ENCODE assay signal across 9 cellular contexts in genomic region chr4:742742-743311, GRCh38. TPM values are rescaled to one million over a fixed set of nuclear protein-coding genes. Genes with fewer than 3 reads are reported as not detected.
DNase-seq lines count a peak whose midpoint lies in the region; ATAC-seq and TF ChIP-seq lines count a peak whose summit lies in the region.
"Had no signal": no experiment of that assay in that cellular context is flagged by ENCODE, and none has a peak within 500 bp of the region (broad histone marks: within the 10 kb centered on the region; RNA-seq: fewer than 3 reads in every experiment).

No MANE protein-coding gene starts in this region.

- H3K27me3 Mint-ChIP-seq in activated T-helper 2 cell treated with anti-CD3 and anti-CD28 coated beads, Interferon-gamma antibody, Interleukin-2, Interleukin-4, amounts not matched to agents 10 μg/mL and 5 μg/mL and 100 μg/mL, durations not matched to agents 14 hours and 24 hours and 36 hours (ENCODE audit: low read depth): no peaks in the 10 kb centered on the region
- peaks cover 3% of the 10 kb centered on the region for H3K27me3 Mint-ChIP-seq in glutamatergic neuron (ENCODE audit: unreplicated experiment)
- H3K27me3 Mint-ChIP-seq: activated naive CD4-positive, alpha-beta T cell treated with anti-CD3 and anti-CD28 coated beads, Interleukin-2, amount 50 U/mL, for 24 hours had no signal

- TF ChIP-seq CTCF in RWPE1 (conservative IDR thresholded peaks at IDR 0.05; ENCODE audit: low read depth): peak; percentile 95
- peak; percentile 93 for TF ChIP-seq CTCF in glutamatergic neuron (IDR thresholded peaks at IDR 0.05; ENCODE audit: partially characterized antibody, unreplicated experiment)
- peak; percentile 89 for TF ChIP-seq CTCF in retinal pigment epithelial cell (conservative IDR thresholded peaks at IDR 0.05; ENCODE audit: low read depth, low read length)

- H3K27ac ChIP-seq in RWPE1: peak overlapping the region; percentile 55; the same call in 1 of the 2 replicates

- peak; percentile 53 for DNase-seq in ELR (ENCODE audit: low read depth)
- peak; percentile 63 for DNase-seq in RWPE1 (ENCODE audit: low spot score)
- DNase-seq in activated T-helper 2 cell treated with anti-CD3 and anti-CD28 coated beads, Interferon-gamma antibody, Interleukin-2, Interleukin-4, amounts not matched to agents 10 μg/mL and 5 μg/mL and 100 μg/mL, durations not matched to agents 14 hours and 24 hours and 36 hours (ENCODE audit: low spot score): peak; percentile 58
- DNase-seq in glutamatergic neuron: peak; percentile 89
- DNase-seq in retinal pigment epithelial cell (ENCODE audit: low read depth): no peak
- no peak for DNase-seq in inferior parietal cortex (ENCODE audit: extremely low spot score)
- no peak for DNase-seq in SHP77 treated with DMSO at 0.1 percent for 48 hours (lab: John Stamatoyannopoulos, UW)

- no peaks in the 10 kb centered on the region for H3K4me1 Mint-ChIP-seq in activated T-helper 2 cell treated with anti-CD3 and anti-CD28 coated beads, Interferon-gamma antibody, Interleukin-2, Interleukin-4, amounts not matched to agents 10 μg/mL and 5 μg/mL and 100 μg/mL, durations not matched to agents 14 hours and 24 hours and 36 hours (ENCODE audit: low read depth)
- no peaks in the 10 kb centered on the region for H3K4me1 Mint-ChIP-seq in glutamatergic neuron (ENCODE audit: low read depth, unreplicated experiment)
- H3K4me1 Mint-ChIP-seq: activated naive CD4-positive, alpha-beta T cell treated with anti-CD3 and anti-CD28 coated beads, Interleukin-2, amount 50 U/mL, for 24 hours had no signal

- POLR2A ChIA-PET in RWPE1 (lab: Yijun Ruan, JAX; ENCODE audit: low non-redundant PET): no interaction called here

- intact Hi-C loops in activated T-helper 2 cell treated with anti-CD3 and anti-CD28 coated beads, Interferon-gamma antibody, Interleukin-2, Interleukin-4, amounts not matched to agents 10 μg/mL and 5 μg/mL and 100 μg/mL, durations not matched to agents 14 hours and 24 hours and 36 hours (cut with micrococcal nuclease): no loop called here

- no peak overlapping the region for H3K27ac Mint-ChIP-seq in activated T-helper 2 cell treated with anti-CD3 and anti-CD28 coated beads, Interferon-gamma antibody, Interleukin-2, Interleukin-4, amounts not matched to agents 10 μg/mL and 5 μg/mL and 100 μg/mL, durations not matched to agents 14 hours and 24 hours and 36 hours
- H3K27ac Mint-ChIP-seq in glutamatergic neuron (ENCODE audit: unreplicated experiment): no peak overlapping the region
- H3K27ac Mint-ChIP-seq: activated naive CD4-positive, alpha-beta T cell treated with anti-CD3 and anti-CD28 coated beads, Interleukin-2, amount 50 U/mL, for 24 hours had no signal

- CTCF ChIA-PET in RWPE1 (lab: Yijun Ruan, JAX): interaction anchor here (0.5 to 1.4 kb wide), 5 partner anchors 14 to 270 kb away, joined by 3 to 7 read pairs (median 3); no protein-coding TSS in a partner anchor

- no peak overlapping the region for H3K4me3 Mint-ChIP-seq in activated T-helper 2 cell treated with anti-CD3 and anti-CD28 coated beads, Interferon-gamma antibody, Interleukin-2, Interleukin-4, amounts not matched to agents 10 μg/mL and 5 μg/mL and 100 μg/mL, durations not matched to agents 14 hours and 24 hours and 36 hours (ENCODE audit: low read depth)
- H3K4me3 Mint-ChIP-seq in glutamatergic neuron (ENCODE audit: unreplicated experiment): no peak overlapping the region
- H3K4me3 Mint-ChIP-seq: activated naive CD4-positive, alpha-beta T cell treated with anti-CD3 and anti-CD28 coated beads, Interleukin-2, amount 50 U/mL, for 24 hours had no signal

- H3K36me3 Mint-ChIP-seq in activated T-helper 2 cell treated with anti-CD3 and anti-CD28 coated beads, Interferon-gamma antibody, Interleukin-2, Interleukin-4, amounts not matched to agents 10 μg/mL and 5 μg/mL and 100 μg/mL, durations not matched to agents 14 hours and 24 hours and 36 hours (ENCODE audit: low read depth): peaks cover 17% of the 10 kb centered on the region
- H3K36me3 Mint-ChIP-seq in glutamatergic neuron (ENCODE audit: unreplicated experiment): peaks cover 2% of the 10 kb centered on the region

- ATAC-seq in HG02759 (IDR thresholded peaks at IDR 0.05; ENCODE audit: unreplicated experiment): peak; percentile 70

- no peak overlapping the region for H3K4me3 ChIP-seq in retinal pigment epithelial cell (ENCODE audit: low read length)

- H3K9me3 Mint-ChIP-seq in activated T-helper 2 cell treated with anti-CD3 and anti-CD28 coated beads, Interferon-gamma antibody, Interleukin-2, Interleukin-4, amounts not matched to agents 10 μg/mL and 5 μg/mL and 100 μg/mL, durations not matched to agents 14 hours and 24 hours and 36 hours: no peaks in the 10 kb centered on the region
- peaks cover 10% of the 10 kb centered on the region for H3K9me3 Mint-ChIP-seq in glutamatergic neuron (ENCODE audit: unreplicated experiment)
- H3K9me3 Mint-ChIP-seq: activated naive CD4-positive, alpha-beta T cell treated with anti-CD3 and anti-CD28 coated beads, Interleukin-2, amount 50 U/mL, for 24 hours had no signal

RNA-seq across cellular contexts. Expression of gene PCGF3, which starts 37.2 kb away (rescaled TPM):
- total RNA-seq in activated T-helper 2 cell treated with anti-CD3 and anti-CD28 coated beads, Interferon-gamma antibody, Interleukin-2, Interleukin-4, amounts not matched to agents 10 μg/mL and 5 μg/mL and 100 μg/mL, durations not matched to agents 14 hours and 24 hours and 36 hours: 35.0 and 39.2 TPM in 2 replicates
- total RNA-seq in glutamatergic neuron (ENCODE audit: unreplicated experiment): 122 TPM

RNA-seq across cellular contexts. Expression of gene SLC49A3, which starts 53.9 kb away (rescaled TPM):
- total RNA-seq in activated T-helper 2 cell treated with anti-CD3 and anti-CD28 coated beads, Interferon-gamma antibody, Interleukin-2, Interleukin-4, amounts not matched to agents 10 μg/mL and 5 μg/mL and 100 μg/mL, durations not matched to agents 14 hours and 24 hours and 36 hours: 0.50 and 0.74 TPM in 2 replicates
- not detected for total RNA-seq in glutamatergic neuron (ENCODE audit: unreplicated experiment)

Comparison
In these comparisons a context has a peak if more than half of its experiments do, and no peak if none do; other contexts are left out.
1. DNase-seq: peak in ELR (single experiment), RWPE1 (single experiment), activated T-helper 2 cell treated with anti-CD3 and anti-CD28 coated beads, Interferon-gamma antibody, Interleukin-2, Interleukin-4, amounts not matched to agents 10 μg/mL and 5 μg/mL and 100 μg/mL, durations not matched to agents 14 hours and 24 hours and 36 hours (single experiment) and glutamatergic neuron (single experiment); none in retinal pigment epithelial cell (single experiment), inferior parietal cortex (single experiment) and SHP77 treated with DMSO at 0.1 percent for 48 hours (single experiment).
2. Peak in every context shown above with its lines, with median percentiles within 50 percentile points of each other: CTCF ChIP-seq.